ENCODE assay signal across 1 cellular context in the genomic region with DNA sequence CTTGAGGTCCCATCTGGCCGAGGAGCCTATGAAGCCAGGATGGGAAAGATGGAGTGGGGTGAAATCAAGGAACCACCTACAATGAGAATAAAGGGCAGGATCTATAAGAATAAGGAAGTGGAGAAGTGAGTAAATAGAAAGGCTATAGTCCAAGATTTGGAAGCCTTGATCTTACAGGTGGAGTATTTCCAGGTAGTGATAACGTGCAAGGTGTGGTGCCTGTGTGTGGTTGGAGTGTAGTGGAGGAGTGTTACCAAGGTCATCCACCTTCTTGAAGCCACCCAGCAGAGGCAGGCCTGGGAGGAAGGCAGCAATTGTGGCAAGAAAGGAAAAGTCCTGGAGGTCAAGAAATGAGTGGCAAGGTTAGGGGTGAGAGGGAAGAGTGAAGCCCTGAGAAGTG.
TF ChIP-seq lines count a peak whose summit lies in the region.

No MANE protein-coding gene starts in this region.

TF ChIP-seq in GM23338, 12 proteins besides CTCF, POLR2A, EP300 and RAD21 (continued from another document):
- TF ChIP-seq, protein P1, sequence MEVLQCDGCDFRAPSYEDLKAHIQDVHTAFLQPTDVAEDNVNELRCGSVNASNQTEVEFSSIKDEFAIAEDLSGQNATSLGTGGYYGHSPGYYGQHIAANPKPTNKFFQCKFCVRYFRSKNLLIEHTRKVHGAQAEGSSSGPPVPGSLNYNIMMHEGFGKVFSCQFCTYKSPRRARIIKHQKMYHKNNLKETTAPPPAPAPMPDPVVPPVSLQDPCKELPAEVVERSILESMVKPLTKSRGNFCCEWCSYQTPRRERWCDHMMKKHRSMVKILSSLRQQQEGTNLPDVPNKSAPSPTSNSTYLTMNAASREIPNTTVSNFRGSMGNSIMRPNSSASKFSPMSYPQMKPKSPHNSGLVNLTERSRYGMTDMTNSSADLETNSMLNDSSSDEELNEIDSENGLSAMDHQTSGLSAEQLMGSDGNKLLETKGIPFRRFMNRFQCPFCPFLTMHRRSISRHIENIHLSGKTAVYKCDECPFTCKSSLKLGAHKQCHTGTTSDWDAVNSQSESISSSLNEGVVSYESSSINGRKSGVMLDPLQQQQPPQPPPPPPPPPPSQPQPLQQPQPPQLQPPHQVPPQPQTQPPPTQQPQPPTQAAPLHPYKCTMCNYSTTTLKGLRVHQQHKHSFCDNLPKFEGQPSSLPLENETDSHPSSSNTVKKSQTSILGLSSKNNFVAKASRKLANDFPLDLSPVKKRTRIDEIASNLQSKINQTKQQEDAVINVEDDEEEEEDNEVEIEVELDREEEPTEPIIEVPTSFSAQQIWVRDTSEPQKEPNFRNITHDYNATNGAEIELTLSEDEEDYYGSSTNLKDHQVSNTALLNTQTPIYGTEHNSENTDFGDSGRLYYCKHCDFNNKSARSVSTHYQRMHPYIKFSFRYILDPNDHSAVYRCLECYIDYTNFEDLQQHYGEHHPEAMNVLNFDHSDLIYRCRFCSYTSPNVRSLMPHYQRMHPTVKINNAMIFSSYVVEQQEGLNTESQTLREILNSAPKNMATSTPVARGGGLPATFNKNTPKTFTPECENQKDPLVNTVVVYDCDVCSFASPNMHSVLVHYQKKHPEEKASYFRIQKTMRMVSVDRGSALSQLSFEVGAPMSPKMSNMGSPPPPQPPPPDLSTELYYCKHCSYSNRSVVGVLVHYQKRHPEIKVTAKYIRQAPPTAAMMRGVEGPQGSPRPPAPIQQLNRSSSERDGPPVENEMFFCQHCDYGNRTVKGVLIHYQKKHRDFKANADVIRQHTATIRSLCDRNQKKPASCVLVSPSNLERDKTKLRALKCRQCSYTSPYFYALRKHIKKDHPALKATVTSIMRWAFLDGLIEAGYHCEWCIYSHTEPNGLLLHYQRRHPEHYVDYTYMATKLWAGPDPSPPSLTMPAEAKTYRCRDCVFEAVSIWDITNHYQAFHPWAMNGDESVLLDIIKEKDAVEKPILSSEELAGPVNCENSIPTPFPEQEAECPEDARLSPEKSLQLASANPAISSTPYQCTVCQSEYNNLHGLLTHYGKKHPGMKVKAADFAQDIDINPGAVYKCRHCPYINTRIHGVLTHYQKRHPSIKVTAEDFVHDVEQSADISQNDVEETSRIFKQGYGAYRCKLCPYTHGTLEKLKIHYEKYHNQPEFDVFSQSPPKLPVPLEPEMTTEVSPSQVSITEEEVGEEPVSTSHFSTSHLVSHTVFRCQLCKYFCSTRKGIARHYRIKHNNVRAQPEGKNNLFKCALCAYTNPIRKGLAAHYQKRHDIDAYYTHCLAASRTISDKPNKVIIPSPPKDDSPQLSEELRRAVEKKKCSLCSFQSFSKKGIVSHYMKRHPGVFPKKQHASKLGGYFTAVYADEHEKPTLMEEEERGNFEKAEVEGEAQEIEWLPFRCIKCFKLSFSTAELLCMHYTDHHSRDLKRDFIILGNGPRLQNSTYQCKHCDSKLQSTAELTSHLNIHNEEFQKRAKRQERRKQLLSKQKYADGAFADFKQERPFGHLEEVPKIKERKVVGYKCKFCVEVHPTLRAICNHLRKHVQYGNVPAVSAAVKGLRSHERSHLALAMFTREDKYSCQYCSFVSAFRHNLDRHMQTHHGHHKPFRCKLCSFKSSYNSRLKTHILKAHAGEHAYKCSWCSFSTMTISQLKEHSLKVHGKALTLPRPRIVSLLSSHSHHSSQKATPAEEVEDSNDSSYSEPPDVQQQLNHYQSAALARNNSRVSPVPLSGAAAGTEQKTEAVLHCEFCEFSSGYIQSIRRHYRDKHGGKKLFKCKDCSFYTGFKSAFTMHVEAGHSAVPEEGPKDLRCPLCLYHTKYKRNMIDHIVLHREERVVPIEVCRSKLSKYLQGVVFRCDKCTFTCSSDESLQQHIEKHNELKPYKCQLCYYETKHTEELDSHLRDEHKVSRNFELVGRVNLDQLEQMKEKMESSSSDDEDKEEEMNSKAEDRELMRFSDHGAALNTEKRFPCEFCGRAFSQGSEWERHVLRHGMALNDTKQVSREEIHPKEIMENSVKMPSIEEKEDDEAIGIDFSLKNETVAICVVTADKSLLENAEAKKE (CRISPR knock-in tag; IDR thresholded peaks at IDR 0.05), result no peak
- TF ChIP-seq CREB1 (CRISPR knock-in tag; IDR thresholded peaks at IDR 0.05; ENCODE audit: low read depth), result no peak
- TF ChIP-seq NANOG (IDR thresholded peaks at IDR 0.05; ENCODE audit: borderline replicate concordance), result no peak
- TF ChIP-seq EZH2phosphoT487 (IDR thresholded peaks at IDR 0.05; ENCODE audit: unreplicated experiment), result no peak
- TF ChIP-seq EZH2 (IDR thresholded peaks at IDR 0.05; ENCODE audit: low read depth, unreplicated experiment), result no peak
- no peak for TF ChIP-seq POLR2AphosphoS5 (IDR thresholded peaks at IDR 0.05; ENCODE audit: low read depth)
- TF ChIP-seq, protein P2, sequence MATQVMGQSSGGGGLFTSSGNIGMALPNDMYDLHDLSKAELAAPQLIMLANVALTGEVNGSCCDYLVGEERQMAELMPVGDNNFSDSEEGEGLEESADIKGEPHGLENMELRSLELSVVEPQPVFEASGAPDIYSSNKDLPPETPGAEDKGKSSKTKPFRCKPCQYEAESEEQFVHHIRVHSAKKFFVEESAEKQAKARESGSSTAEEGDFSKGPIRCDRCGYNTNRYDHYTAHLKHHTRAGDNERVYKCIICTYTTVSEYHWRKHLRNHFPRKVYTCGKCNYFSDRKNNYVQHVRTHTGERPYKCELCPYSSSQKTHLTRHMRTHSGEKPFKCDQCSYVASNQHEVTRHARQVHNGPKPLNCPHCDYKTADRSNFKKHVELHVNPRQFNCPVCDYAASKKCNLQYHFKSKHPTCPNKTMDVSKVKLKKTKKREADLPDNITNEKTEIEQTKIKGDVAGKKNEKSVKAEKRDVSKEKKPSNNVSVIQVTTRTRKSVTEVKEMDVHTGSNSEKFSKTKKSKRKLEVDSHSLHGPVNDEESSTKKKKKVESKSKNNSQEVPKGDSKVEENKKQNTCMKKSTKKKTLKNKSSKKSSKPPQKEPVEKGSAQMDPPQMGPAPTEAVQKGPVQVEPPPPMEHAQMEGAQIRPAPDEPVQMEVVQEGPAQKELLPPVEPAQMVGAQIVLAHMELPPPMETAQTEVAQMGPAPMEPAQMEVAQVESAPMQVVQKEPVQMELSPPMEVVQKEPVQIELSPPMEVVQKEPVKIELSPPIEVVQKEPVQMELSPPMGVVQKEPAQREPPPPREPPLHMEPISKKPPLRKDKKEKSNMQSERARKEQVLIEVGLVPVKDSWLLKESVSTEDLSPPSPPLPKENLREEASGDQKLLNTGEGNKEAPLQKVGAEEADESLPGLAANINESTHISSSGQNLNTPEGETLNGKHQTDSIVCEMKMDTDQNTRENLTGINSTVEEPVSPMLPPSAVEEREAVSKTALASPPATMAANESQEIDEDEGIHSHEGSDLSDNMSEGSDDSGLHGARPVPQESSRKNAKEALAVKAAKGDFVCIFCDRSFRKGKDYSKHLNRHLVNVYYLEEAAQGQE (IDR thresholded peaks at IDR 0.05; ENCODE audit: unreplicated experiment), result no peak
- TF ChIP-seq, protein P3, sequence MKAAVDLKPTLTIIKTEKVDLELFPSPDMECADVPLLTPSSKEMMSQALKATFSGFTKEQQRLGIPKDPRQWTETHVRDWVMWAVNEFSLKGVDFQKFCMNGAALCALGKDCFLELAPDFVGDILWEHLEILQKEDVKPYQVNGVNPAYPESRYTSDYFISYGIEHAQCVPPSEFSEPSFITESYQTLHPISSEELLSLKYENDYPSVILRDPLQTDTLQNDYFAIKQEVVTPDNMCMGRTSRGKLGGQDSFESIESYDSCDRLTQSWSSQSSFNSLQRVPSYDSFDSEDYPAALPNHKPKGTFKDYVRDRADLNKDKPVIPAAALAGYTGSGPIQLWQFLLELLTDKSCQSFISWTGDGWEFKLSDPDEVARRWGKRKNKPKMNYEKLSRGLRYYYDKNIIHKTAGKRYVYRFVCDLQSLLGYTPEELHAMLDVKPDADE (IDR thresholded peaks at IDR 0.05), result no peak
